Comparison of ENCODE assay signal across 1 cellular context in genomic region chr6:83859410-83860346, GRCh38.
TF ChIP-seq lines count a peak whose summit lies in the region.

Gene CYB5R4, plus strand, starts transcription at chr6:83859689. Its CDS starts 94 bp downstream, at chr6:83859783.

TF ChIP-seq in GM12878, 131 proteins besides CTCF, POLR2A, EP300 and RAD21 (continued from another document and continues in another):
- peak; percentile 83 for TF ChIP-seq E2F8 (IDR thresholded peaks at IDR 0.05; ENCODE audit: low read depth, partially characterized antibody)
- TF ChIP-seq NR2C2 (IDR thresholded peaks at IDR 0.05; ENCODE audit: borderline replicate concordance, control insufficient read depth, insufficient read length, low read depth), result no peak
- TF ChIP-seq CREB1 (IDR thresholded peaks at IDR 0.05; ENCODE audit: low read depth), result peak; percentile 87
- TF ChIP-seq NFXL1 (IDR thresholded peaks at IDR 0.05; ENCODE audit: borderline replicate concordance), result no peak
- peak; percentile 90; the same call in 1 of the 2 replicates for TF ChIP-seq TAF1 (IDR thresholded peaks at IDR 0.05; ENCODE audit: borderline replicate concordance, low read depth, low read length)
- TF ChIP-seq BHLHE40 (IDR thresholded peaks at IDR 0.05; ENCODE audit: borderline replicate concordance in 1 of 2, low read depth in 2 of 2, low read length in 1 of 2), result peak in 1 of 2 experiments; percentile 47; a peak in 1 of 4 replicates
- no peak for TF ChIP-seq CEBPZ (IDR thresholded peaks at IDR 0.05; ENCODE audit: low read depth, low read length)
- TF ChIP-seq CHD4 (IDR thresholded peaks at IDR 0.05), result no peak
- TF ChIP-seq JUND (IDR thresholded peaks at IDR 0.05; ENCODE audit: low read depth, low read length), result no peak
- peak; percentile 31; the same call in 1 of the 2 replicates for TF ChIP-seq YY1 (IDR thresholded peaks at IDR 0.05; ENCODE audit: low read depth, low read length)
- TF ChIP-seq BMI1 (IDR thresholded peaks at IDR 0.05; ENCODE audit: borderline replicate concordance), result 0 out of 2 replicates have a peak, but pooled peaks have one; percentile 15
- peak; percentile 80 for TF ChIP-seq LARP7 (IDR thresholded peaks at IDR 0.05)
- TF ChIP-seq RELA (IDR thresholded peaks at IDR 0.05; ENCODE audit: borderline replicate concordance, partially characterized antibody), result peak; percentile 65
- TF ChIP-seq RFX5 (IDR thresholded peaks at IDR 0.05; ENCODE audit: low read depth, low read length), result no peak
- no peak for TF ChIP-seq FOXK2 (IDR thresholded peaks at IDR 0.05)
- TF ChIP-seq ATF3 (IDR thresholded peaks at IDR 0.05; ENCODE audit: borderline replicate concordance, extremely low read depth, low read depth, low read length), result no peak
- peak; percentile 69; the same call in 1 of the 2 replicates for TF ChIP-seq PML (IDR thresholded peaks at IDR 0.05; ENCODE audit: low read length)
- peak; percentile 77 for TF ChIP-seq MLLT1 (IDR thresholded peaks at IDR 0.05)
- TF ChIP-seq EGR1 (IDR thresholded peaks at IDR 0.05; ENCODE audit: borderline replicate concordance in 1 of 2, low read depth in 2 of 2, low read length in 2 of 2), result peak in 1 of 2 experiments; percentile 81; a peak in 1 of 3 replicates
- peak; percentile 65; the same call in 1 of the 2 replicates for TF ChIP-seq YBX1 (IDR thresholded peaks at IDR 0.05)
- TF ChIP-seq RB1 (IDR thresholded peaks at IDR 0.05; ENCODE audit: borderline replicate concordance), result peak; percentile 69; the same call in 1 of the 2 replicates
- no peak for TF ChIP-seq IRF5 (IDR thresholded peaks at IDR 0.05; ENCODE audit: borderline replicate concordance)
- peak; percentile 78; the same call in 1 of the 2 replicates for TF ChIP-seq TBL1XR1 (IDR thresholded peaks at IDR 0.05; ENCODE audit: low read depth, low read length)
- no peak for TF ChIP-seq PRDM15 (CRISPR knock-in tag; IDR thresholded peaks at IDR 0.05)
- 0 out of 3 replicates have a peak, but pooled peaks have one; percentile 57 for TF ChIP-seq POU2F2 (IDR thresholded peaks at IDR 0.05; ENCODE audit: borderline replicate concordance, low read depth, low read length)
- no peak for TF ChIP-seq BCL3 (IDR thresholded peaks at IDR 0.05; ENCODE audit: borderline replicate concordance, insufficient read depth, low read depth, low read length, poor library complexity, severe bottlenecking)
- TF ChIP-seq ZNF592 (IDR thresholded peaks at IDR 0.05), result no peak
- TF ChIP-seq PAX8 (IDR thresholded peaks at IDR 0.05), result no peak
- TF ChIP-seq SPI1 (IDR thresholded peaks at IDR 0.05; ENCODE audit: borderline replicate concordance, insufficient read depth, low read depth, low read length), result peak; percentile 39; the same call in 1 of the 2 replicates
- no peak for TF ChIP-seq EZH2 (IDR thresholded peaks at IDR 0.05; ENCODE audit: borderline replicate concordance, control insufficient read depth, low read depth, low read length)
- no peak for TF ChIP-seq CBX3 (IDR thresholded peaks at IDR 0.05; ENCODE audit: borderline replicate concordance, low read depth)
- peak; percentile 98 for TF ChIP-seq RCOR1 (conservative IDR thresholded peaks at IDR 0.05; ENCODE audit: low read depth, low read length)
- no peak for TF ChIP-seq ZNF217 (IDR thresholded peaks at IDR 0.05)
- no peak for TF ChIP-seq RAD51 (IDR thresholded peaks at IDR 0.05)
- TF ChIP-seq EED (IDR thresholded peaks at IDR 0.05; ENCODE audit: low read depth), result peak; percentile 21; the same call in 1 of the 2 replicates
